Comparison of ENCODE assay signal across 26 cellular contexts in genomic region chr15:71456362-71456761, GRCh38.
DNase-seq lines count a peak whose midpoint lies in the region; ATAC-seq, FAIRE-seq and TF ChIP-seq lines count a peak whose summit lies in the region.
"Had no signal": no experiment of that assay in that cellular context is flagged by ENCODE, and none has a peak within 500 bp of the region (broad histone marks: within the 10 kb centered on the region; RNA-seq: fewer than 3 reads in every experiment).

No MANE protein-coding gene starts in this region.

- no peak for DNase-seq in HepG2 (ENCODE audit: low spot score)
- DNase-seq in right lobe of liver = no peak
- no peak for DNase-seq in Karpas-422
- no peak for DNase-seq in caudate nucleus (lab: John Stamatoyannopoulos, UW)
- no peak for DNase-seq in posterior cingulate gyrus
- DNase-seq in NCI-H146 (lab: John Stamatoyannopoulos, UW) = no peak
- DNase-seq: ACHN; BE2C; C1 segment of cervical spinal cord; CD4-positive, alpha-beta memory T cell; CD4-positive, CD25-positive, alpha-beta regulatory T cell; CD8-positive, alpha-beta memory T cell; COR-L47; DMS 273 treated with DMSO at 0.1 percent for 48 hours; DMS153; DMS53; DMS79; DND-41; EL; GDM1 had no signal

- H3K9ac ChIP-seq in HepG2 (ENCODE audit: insufficient read depth, low read depth, low read length) (no peak overlapping the region), Karpas-422 (ENCODE audit: low read length) (no peak overlapping the region)
- H3K9ac ChIP-seq: BLaER1 had no signal

- no peak overlapping the region for H3K27ac ChIP-seq in HepG2 (ENCODE audit: extremely low read length, insufficient read depth, low read length)
- H3K27ac ChIP-seq in right lobe of liver = no peak overlapping the region
- peak overlapping the region; percentile 79 for H3K27ac ChIP-seq in Karpas-422 (ENCODE audit: low read length)
- peak overlapping the region; percentile 59 for H3K27ac ChIP-seq in caudate nucleus (ENCODE audit: low read depth, low read length)
- H3K27ac ChIP-seq: 22Rv1, BLaER1 had no signal

- intact Hi-C loops in HepG2 (cut with micrococcal nuclease; ENCODE audit: unreplicated experiment) = no loop called here
- intact Hi-C loops in right lobe of liver (cut with DNase I) = no loop called here
- intact Hi-C loops in posterior cingulate gyrus (cut with DNase I) = no loop called here

- FAIRE-seq in HepG2 (lab: Jason Lieb, UNC) = no peak
- FAIRE-seq: GM12878, GM12892, GM18507 had no signal

- no peaks in the 10 kb centered on the region for H3K79me2 ChIP-seq in HepG2 (ENCODE audit: insufficient read depth, low read length)
- H3K79me2 ChIP-seq in Karpas-422 (ENCODE audit: low read length) = no peaks in the 10 kb centered on the region

- H3K36me3 ChIP-seq in HepG2 (replicated peaks in 1 of 2; ENCODE audit: control insufficient read depth in 1 of 2, insufficient read depth in 2 of 2, low read length in 2 of 2) = no peaks in the 10 kb centered on the region
- H3K36me3 ChIP-seq in right lobe of liver = no peaks in the 10 kb centered on the region
- no peaks in the 10 kb centered on the region for H3K36me3 ChIP-seq in Karpas-422 (ENCODE audit: insufficient read depth, low read length)
- H3K36me3 ChIP-seq: BE2C, BLaER1 had no signal

- TF ChIP-seq EP300 in HepG2 (IDR thresholded peaks at IDR 0.05; ENCODE audit: low read depth in 2 of 2, low read length in 2 of 2) = no peak
- TF ChIP-seq EP300 in HepG2 (CRISPR knock-in tag; IDR thresholded peaks at IDR 0.05; ENCODE audit: borderline replicate concordance) = no peak

- peak overlapping the region; percentile 36; the same call in 1 of the 2 replicates for H3K4me2 ChIP-seq in HepG2 (ENCODE audit: low read depth, low read length)
- H3K4me2 ChIP-seq in Karpas-422 (ENCODE audit: low read depth, low read length, poor library complexity, severe bottlenecking) = no peak overlapping the region
- H3K4me2 ChIP-seq: BLaER1 had no signal

- in situ Hi-C loops in HepG2 (cut with HindIII; ENCODE audit: extremely low pct_ligation_motif_present, low pct_unique_long_range_greater_than_20kb) = no loop called here

- TF ChIP-seq CTCF in HepG2 (CRISPR knock-in tag; IDR thresholded peaks at IDR 0.05) (no peak), right lobe of liver (IDR thresholded peaks at IDR 0.05) (no peak)

- H3K4me1 ChIP-seq in HepG2 (ENCODE audit: insufficient read depth, low read length) (peaks cover 39% of the 10 kb centered on the region), right lobe of liver (peaks cover 0 to 9% (median 0%) of the 10 kb centered on the region in 4 donors), Karpas-422 (ENCODE audit: low read length) (peaks cover 32% of the 10 kb centered on the region)
- H3K4me1 ChIP-seq: BE2C, BLaER1 had no signal

- TF ChIP-seq POLR2A in HepG2 (IDR thresholded peaks at IDR 0.05; ENCODE audit: insufficient read depth in 1 of 2, low read depth in 2 of 2, low read length in 2 of 2) = no peak
- no peak for TF ChIP-seq POLR2A in right lobe of liver (IDR thresholded peaks at IDR 0.05)

- no TSS peak for BruUV-seq in HepG2 (replicated peaks; lab: Mats Ljungman, UMichigan)

- CTCF ChIA-PET in HepG2 (lab: Yijun Ruan, JAX; ENCODE audit: low intra/inter-chr PET ratio, low total read pairs) = no interaction called here

- ATAC-seq in HepG2 (no peak), right lobe of liver (no peak), GM21737 (IDR thresholded peaks at IDR 0.05; ENCODE audit: unreplicated experiment) (no peak)
- ATAC-seq: GM12878 had no signal

- no peaks in the 10 kb centered on the region for H4K20me1 ChIP-seq in HepG2 (ENCODE audit: insufficient read depth, low read length)
- no peaks in the 10 kb centered on the region for H4K20me1 ChIP-seq in Karpas-422 (ENCODE audit: insufficient read depth, low read depth, low read length)
- H4K20me1 ChIP-seq: BLaER1 had no signal

- no peak overlapping the region for H2AFZ ChIP-seq in HepG2 (ENCODE audit: low read length)
- H2AFZ ChIP-seq in Karpas-422 (ENCODE audit: low read length) = no peak overlapping the region

- POLR2A ChIA-PET in HepG2 (lab: Yijun Ruan, JAX) = interaction anchor here (1.0 kb wide), 1 partner anchor 205 kb away, joined by 4 read pairs; no protein-coding TSS in a partner anchor

- no peak for TF ChIP-seq RAD21 in HepG2 (CRISPR knock-in tag; IDR thresholded peaks at IDR 0.05)

- H3K4me3 ChIP-seq in HepG2 (replicated peaks in 1 of 3; ENCODE audit: insufficient read depth in 1 of 3, low read depth in 2 of 3, low read length in 3 of 3) = no peak overlapping the region
- no peak overlapping the region for H3K4me3 ChIP-seq in right lobe of liver
- no peak overlapping the region for H3K4me3 ChIP-seq in Karpas-422 (ENCODE audit: low read length)
- H3K4me3 ChIP-seq: BLaER1, GM12878 had no signal

- H3K9me2 ChIP-seq in Karpas-422 (replicated peaks; ENCODE audit: insufficient read depth, low read length) = no peaks in the 10 kb centered on the region

- no peaks in the 10 kb centered on the region for H3K9me3 ChIP-seq in HepG2 (ENCODE audit: low read length)
- no peaks in the 10 kb centered on the region for H3K9me3 ChIP-seq in right lobe of liver
- H3K9me3 ChIP-seq in Karpas-422 (ENCODE audit: low read length) = no peaks in the 10 kb centered on the region
- H3K9me3 ChIP-seq: BE2C, BLaER1 had no signal

- peaks cover 0 to 7% of the 10 kb centered on the region in 2 experiments; a peak in 3 of 5 replicates for H3K27me3 ChIP-seq in HepG2 (ENCODE audit: control insufficient read depth in 1 of 2, insufficient read depth in 2 of 2, low read length in 2 of 2)
- H3K27me3 ChIP-seq in right lobe of liver = no peaks in the 10 kb centered on the region
- no peaks in the 10 kb centered on the region for H3K27me3 ChIP-seq in Karpas-422 (ENCODE audit: low read length)
- H3K27me3 ChIP-seq: BE2C, BLaER1 had no signal

TF ChIP-seq in HepG2, 621 proteins besides CTCF, POLR2A, EP300 and RAD21:
- TF ChIP-seq ZNF296 (CRISPR knock-in tag; conservative IDR thresholded peaks at IDR 0.05) (no peak), KDM2A (CRISPR knock-in tag; IDR thresholded peaks at IDR 0.05; ENCODE audit: borderline replicate concordance, low read depth) (no peak), ZMYM3 (CRISPR knock-in tag; IDR thresholded peaks at IDR 0.05) (0 out of 2 replicates have a peak, but pooled peaks have one; percentile 50), ZNF629 (CRISPR knock-in tag; conservative IDR thresholded peaks at IDR 0.05) (peak; percentile 95), CHD4 (IDR thresholded peaks at IDR 0.05; ENCODE audit: borderline replicate concordance, low read length) (peak; percentile 67; the same call in 1 of the 2 replicates), KDM1A (CRISPR knock-in tag; IDR thresholded peaks at IDR 0.05) (0 out of 2 replicates have a peak, but pooled peaks have one; percentile 46)

Comparison
In these comparisons a context has a peak if more than half of its experiments do, and no peak if none do; other contexts are left out.
1. H3K27ac ChIP-seq: peak in Karpas-422 (single experiment) and caudate nucleus (single experiment); none in HepG2 (single experiment) and right lobe of liver (0 of 3).